In the genomic region with DNA sequence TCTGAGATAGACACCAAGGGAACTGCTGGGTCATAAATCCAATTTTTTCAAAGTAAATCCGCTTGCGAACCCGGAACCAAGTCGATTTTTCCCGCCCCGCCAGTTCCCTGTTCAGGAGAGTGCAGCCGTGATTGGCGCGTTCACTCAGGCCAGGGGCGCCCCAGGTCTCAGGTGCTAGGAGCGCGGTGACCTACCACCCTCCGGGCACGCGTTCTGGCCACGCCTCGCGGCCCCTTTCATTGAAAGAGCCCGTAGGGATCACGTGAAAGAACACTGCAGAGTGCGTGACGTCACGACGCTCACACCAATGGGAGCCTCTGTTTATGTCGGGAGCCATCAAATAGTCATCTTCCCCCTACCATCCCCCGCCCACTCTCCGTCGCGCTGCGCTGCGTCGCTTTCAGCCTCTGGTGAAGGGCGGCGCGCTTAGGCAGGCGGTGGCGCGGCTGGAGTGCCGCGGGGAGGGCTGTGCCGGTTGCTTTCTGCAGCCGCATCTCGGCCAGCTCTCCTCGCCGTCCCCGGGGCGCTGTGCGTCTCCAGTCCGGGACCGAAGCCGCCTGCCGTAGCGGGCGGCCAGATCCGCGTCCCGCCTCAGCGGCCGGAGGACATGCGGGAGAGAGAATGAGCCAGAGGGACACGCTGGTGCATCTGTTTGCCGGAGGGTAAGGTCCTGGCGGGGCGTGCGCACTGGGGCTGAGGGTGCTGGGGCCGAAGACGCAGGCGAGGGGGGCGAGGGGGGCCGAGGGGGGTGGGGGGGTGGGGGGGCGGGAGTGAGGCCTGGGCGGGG, we compare ENCODE assay signal across 1 cellular context.
TF ChIP-seq lines count a peak whose summit lies in the region.

A gene with protein sequence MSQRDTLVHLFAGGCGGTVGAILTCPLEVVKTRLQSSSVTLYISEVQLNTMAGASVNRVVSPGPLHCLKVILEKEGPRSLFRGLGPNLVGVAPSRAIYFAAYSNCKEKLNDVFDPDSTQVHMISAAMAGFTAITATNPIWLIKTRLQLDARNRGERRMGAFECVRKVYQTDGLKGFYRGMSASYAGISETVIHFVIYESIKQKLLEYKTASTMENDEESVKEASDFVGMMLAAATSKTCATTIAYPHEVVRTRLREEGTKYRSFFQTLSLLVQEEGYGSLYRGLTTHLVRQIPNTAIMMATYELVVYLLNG (plus strand): TSS at position 403 of the 787 bp plus-strand sequence. CDS start 219 bp downstream, at position 622.

TF ChIP-seq in HEK293, 187 proteins besides CTCF, POLR2A, EP300 and RAD21 (continued from another document):
- TF ChIP-seq, protein P1, sequence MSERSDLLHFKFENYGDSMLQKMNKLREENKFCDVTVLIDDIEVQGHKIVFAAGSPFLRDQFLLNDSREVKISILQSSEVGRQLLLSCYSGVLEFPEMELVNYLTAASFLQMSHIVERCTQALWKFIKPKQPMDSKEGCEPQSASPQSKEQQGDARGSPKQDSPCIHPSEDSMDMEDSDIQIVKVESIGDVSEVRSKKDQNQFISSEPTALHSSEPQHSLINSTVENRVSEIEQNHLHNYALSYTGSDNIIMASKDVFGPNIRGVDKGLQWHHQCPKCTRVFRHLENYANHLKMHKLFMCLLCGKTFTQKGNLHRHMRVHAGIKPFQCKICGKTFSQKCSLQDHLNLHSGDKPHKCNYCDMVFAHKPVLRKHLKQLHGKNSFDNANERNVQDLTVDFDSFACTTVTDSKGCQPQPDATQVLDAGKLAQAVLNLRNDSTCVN (tag by site-specific recombination; optimal IDR thresholded peaks at IDR 0.05), result peak; percentile 92
- TF ChIP-seq TCF7L2 (IDR thresholded peaks at IDR 0.05; ENCODE audit: borderline replicate concordance, low read depth, low read length), result peak; percentile 88; the same call in 1 of the 2 replicates
- TF ChIP-seq HOXC10 (CRISPR knock-in tag; IDR thresholded peaks at IDR 0.05), result 0 out of 2 replicates have a peak, but pooled peaks have one; percentile 23
- TF ChIP-seq ZNF629 (tag by site-specific recombination; IDR thresholded peaks at IDR 0.05), result peak; percentile 98
- TF ChIP-seq ZBTB21 (tag by site-specific recombination; IDR thresholded peaks at IDR 0.05), result peak; percentile 96
- TF ChIP-seq ZIC2 (tag by site-specific recombination; IDR thresholded peaks at IDR 0.05), result peak; percentile 74
- TF ChIP-seq ZNF133 (tag by site-specific recombination; IDR thresholded peaks at IDR 0.05), result no peak
- TF ChIP-seq ZNF114 (tag by site-specific recombination; IDR thresholded peaks at IDR 0.05), result no peak
- peak; percentile 73 for TF ChIP-seq GLIS2 (tag by site-specific recombination; IDR thresholded peaks at IDR 0.05)
- TF ChIP-seq ZNF580 (tag by site-specific recombination; IDR thresholded peaks at IDR 0.05), result 0 out of 2 replicates have a peak, but pooled peaks have one; percentile 8
- no peak for TF ChIP-seq OVOL3 (tag by site-specific recombination; IDR thresholded peaks at IDR 0.05)
- no peak for TF ChIP-seq OSR2 (tag by site-specific recombination; IDR thresholded peaks at IDR 0.05)
- TF ChIP-seq ZNF423 (tag by site-specific recombination; IDR thresholded peaks at IDR 0.05), result no peak
- TF ChIP-seq PRDM10 (tag by site-specific recombination; IDR thresholded peaks at IDR 0.05), result peak; percentile 75
- no peak for TF ChIP-seq MYNN (tag by site-specific recombination; IDR thresholded peaks at IDR 0.05; ENCODE audit: borderline replicate concordance)
- no peak for TF ChIP-seq ZNF169 (tag by site-specific recombination; IDR thresholded peaks at IDR 0.05)
- TF ChIP-seq ZNF747 (tag by site-specific recombination; IDR thresholded peaks at IDR 0.05), result no peak
- 0 out of 2 replicates have a peak, but pooled peaks have one; percentile 2 for TF ChIP-seq ZNF146 (tag by site-specific recombination; IDR thresholded peaks at IDR 0.05)
- peak; percentile 83 for TF ChIP-seq ZNF341 (tag by site-specific recombination; IDR thresholded peaks at IDR 0.05; ENCODE audit: low read depth)
- TF ChIP-seq HOXA7 (CRISPR knock-in tag; IDR thresholded peaks at IDR 0.05; ENCODE audit: borderline replicate concordance), result no peak
- TF ChIP-seq KLF10 (tag by site-specific recombination; IDR thresholded peaks at IDR 0.05), result peak; percentile 35; the same call in 1 of the 2 replicates
- peak; percentile 26; the same call in 1 of the 2 replicates for TF ChIP-seq ZNF843 (tag by site-specific recombination; IDR thresholded peaks at IDR 0.05)
- TF ChIP-seq SP2 (tag by site-specific recombination; IDR thresholded peaks at IDR 0.05), result peak; percentile 90
